ENCODE assay signal across 24 cellular contexts in genomic region chr20:62314339-62314638, GRCh38.
"Had no signal": no experiment of that assay in that cellular context is flagged by ENCODE, and none has a peak within 500 bp of the region (broad histone marks: within the 10 kb centered on the region; RNA-seq: fewer than 3 reads in every experiment).

No MANE protein-coding gene starts in this region.

- DNase-seq: Karpas-422, KG1, MG63, NCI-H1092, NCI-H1105 treated with DMSO at 0.1 percent for 48 hours, NCI-H1417 treated with DMSO at 0.1 percent for 48 hours, NCI-H146, NCI-H1694 treated with DMSO at 0.1 percent for 48 hours, NCI-H1930, NCI-H2081, NCI-H2107, NCI-H2227 treated with DMSO at 0.1 percent for 48 hours, NCI-H524, NCI-H69, NCI-H774, Right ventricle myocardium superior, RPMI8226, SK-N-SH, SW 1271, T-cell had no signal

- H3K36me3 Mint-ChIP-seq: IgD-negative memory B cell, T-cell had no signal

- H3K9me3 Mint-ChIP-seq: T-cell; T-helper 1 cell treated with Interleukin-12 subunit alpha and Interleukin-12 subunit beta and Interleukin-4 antibody, amounts not matched to agents 30 μg/mL and 1 μg/mL, for 36 hours had no signal

- H3K27ac Mint-ChIP-seq: IgD-negative memory B cell; T-cell; T-helper 1 cell treated with Interleukin-12 subunit alpha and Interleukin-12 subunit beta and Interleukin-4 antibody, amounts not matched to agents 30 μg/mL and 1 μg/mL, for 36 hours had no signal

- H3K4me1 Mint-ChIP-seq: T-cell had no signal

- H3K9me3 ChIP-seq: MG63, SK-N-SH had no signal

- H3K27ac ChIP-seq: HL-60 had no signal

- H3K9ac ChIP-seq: SK-N-SH had no signal

- H3K4me3 ChIP-seq: MG63 had no signal

- H3K27me3 ChIP-seq: MG63 had no signal

- ATAC-seq: T-cell had no signal

- H3K4me2 ChIP-seq: SK-N-SH had no signal

- FAIRE-seq: RCC 7860 had no signal

- H3K27me3 Mint-ChIP-seq: IgD-negative memory B cell, T-cell had no signal

- H3K4me3 Mint-ChIP-seq: IgD-negative memory B cell; T-cell; T-helper 1 cell treated with Interleukin-12 subunit alpha and Interleukin-12 subunit beta and Interleukin-4 antibody, amounts not matched to agents 30 μg/mL and 1 μg/mL, for 36 hours had no signal
